1 cellular context compared by ENCODE assay signal in genomic region chr4:39495446-39496208, GRCh38.
TF ChIP-seq lines count a peak whose summit lies in the region.

No MANE protein-coding gene starts in this region.

TF ChIP-seq in K562, 482 proteins besides CTCF, POLR2A, EP300 and RAD21:
- TF ChIP-seq ARID3B (CRISPR knock-in tag; IDR thresholded peaks at IDR 0.05; ENCODE audit: borderline replicate concordance) (no peak), ZNF764 (CRISPR knock-in tag; IDR thresholded peaks at IDR 0.05; ENCODE audit: low read depth) (no peak), RBFOX2 (IDR thresholded peaks at IDR 0.05; ENCODE audit: low read depth, low read length) (no peak), DACH1 (IDR thresholded peaks at IDR 0.05; ENCODE audit: partially characterized antibody) (no peak), HOXB6 (CRISPR knock-in tag; IDR thresholded peaks at IDR 0.05; ENCODE audit: borderline replicate concordance) (no peak), HINFP (tag; conservative IDR thresholded peaks at IDR 0.05; ENCODE audit: low read depth) (no peak), ZNF408 (CRISPR knock-in tag; IDR thresholded peaks at IDR 0.05; ENCODE audit: low read depth) (no peak), SP1 (CRISPR knock-in tag; IDR thresholded peaks at IDR 0.05) (no peak), ZMIZ1 (IDR thresholded peaks at IDR 0.05; ENCODE audit: low read depth in 2 of 2, low read length in 2 of 2) (no peak)
